19 cellular contexts compared by ENCODE assay signal in the genomic region with DNA sequence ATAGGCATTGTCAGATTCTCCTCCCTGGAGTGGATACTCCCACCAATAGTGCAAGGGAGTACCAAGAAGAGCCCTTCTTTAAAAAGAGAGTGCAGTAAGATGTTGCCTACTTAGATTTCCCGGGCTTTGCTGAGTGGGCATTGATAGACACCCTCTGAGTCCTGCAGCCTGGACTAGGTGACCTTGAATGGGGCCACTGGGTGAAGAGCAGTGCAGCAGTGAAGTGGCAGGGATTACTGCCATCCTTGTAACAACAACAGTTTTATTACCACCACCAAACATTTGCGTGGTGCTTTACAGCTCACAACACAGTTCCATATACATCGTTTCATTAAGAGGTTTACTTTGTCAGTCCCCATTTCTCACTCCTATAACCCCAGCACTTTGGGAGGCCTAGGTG. TPM values are rescaled to one million over a fixed set of nuclear protein-coding genes. Genes with fewer than 3 reads are reported as not detected.
DNase-seq lines count a peak whose midpoint lies in the region; ATAC-seq and TF ChIP-seq lines count a peak whose summit lies in the region.
"Had no signal": no experiment of that assay in that cellular context is flagged by ENCODE, and none has a peak within 500 bp of the region (broad histone marks: within the 10 kb centered on the region; RNA-seq: fewer than 3 reads in every experiment).

No MANE protein-coding gene starts in this region.

- no peak overlapping the region for H3K4me3 ChIP-seq in RWPE2 (ENCODE audit: severe bottlenecking)
- no peak overlapping the region for H3K4me3 ChIP-seq in heart left ventricle
- H3K4me3 ChIP-seq in sigmoid colon, result no peak overlapping the region
- H3K4me3 ChIP-seq: upper lobe of left lung had no signal

- in situ Hi-C loops in G401 (cut with HindIII; ENCODE audit: low sequenced_read_pairs), result no loop called here

- 63 to 73% (median 68%) methylated on average over 3 of the region's 3 CpGs for WGBS in heart left ventricle, 4 donors
- 37 to 72% methylated on average over 3 of the region's 3 CpGs for WGBS in sigmoid colon, 2 donors

- TF ChIP-seq POLR2A in heart left ventricle (IDR thresholded peaks at IDR 0.05) (no peak), sigmoid colon (IDR thresholded peaks at IDR 0.05) (no peak)

- H3K27ac ChIP-seq in RWPE2 (ENCODE audit: poor library complexity, severe bottlenecking) (peak overlapping the region; percentile 99), heart left ventricle (peak overlapping the region in 10 of 12 donors; percentile 8 to 64 (median 54)), sigmoid colon (peak overlapping the region; percentile 61 to 96 (median 82))
- H3K27ac ChIP-seq: upper lobe of left lung, WERI-Rb-1 had no signal

- H3K27me3 ChIP-seq in RWPE2 (ENCODE audit: insufficient read depth, poor library complexity, severe bottlenecking) (no peaks in the 10 kb centered on the region), heart left ventricle (no peaks in the 10 kb centered on the region), sigmoid colon (no peaks in the 10 kb centered on the region)
- H3K27me3 ChIP-seq: upper lobe of left lung had no signal

- DNase-seq in G401 (ENCODE audit: low spot score) (peak; percentile 24), RWPE2 (ENCODE audit: low spot score) (no peak), heart left ventricle (peak in 1 of 5 donors; percentile 43), sigmoid colon (no peak)
- no peak for DNase-seq in activated CD4-positive, CD25-positive, alpha-beta regulatory T cell (lab: John Stamatoyannopoulos, UW)
- DNase-seq: AML-193; central memory CD4-positive, alpha-beta T cell; effector memory CD4-positive, alpha-beta T cell; EL; GOT3; mammary epithelial cell; NCI-H1694 treated with DMSO at 0.1 percent for 48 hours; NCI-H226; upper lobe of left lung; WERI-Rb-1 had no signal

- H3K9me3 ChIP-seq in RWPE2 (ENCODE audit: severe bottlenecking) (no peaks in the 10 kb centered on the region), heart left ventricle (peaks cover 0 to 4% (median 0%) of the 10 kb centered on the region in 12 donors), sigmoid colon (no peaks in the 10 kb centered on the region)
- H3K9me3 ChIP-seq: upper lobe of left lung had no signal

- ATAC-seq in RWPE2 (ENCODE audit: low read depth) (no peak), heart left ventricle (peak; percentile 32 to 66 (median 48)), HG02884 (IDR thresholded peaks at IDR 0.05; ENCODE audit: unreplicated experiment) (no peak), HG02870 (IDR thresholded peaks at IDR 0.05; ENCODE audit: unreplicated experiment) (no peak)
- ATAC-seq: natural killer cell treated with Interleukin-12 subunit alpha and Interleukin-12 subunit beta and Interleukin-15 and Interleukin-18, amount 100 ng/mL, for 72 hours; stimulated activated memory B cell treated with anti-CD40 and anti-IgM and Interleukin-4, amounts not matched to agents 10 μg/mL and 1 μg/mL and 100 μg/mL, for 72 hours had no signal

- intact Hi-C loops in heart left ventricle (cut with DNase I) (loop anchor here in 2 of 10 donors (10.0 kb wide), 1 partner anchor 55 kb away; no protein-coding TSS in a partner anchor), sigmoid colon (cut with DNase I) (no loop called here)

- no peak for TF ChIP-seq EP300 in sigmoid colon (IDR thresholded peaks at IDR 0.05)

- H3K36me3 ChIP-seq in RWPE2 (ENCODE audit: low read depth), result peaks cover 91% of the 10 kb centered on the region
- H3K36me3 ChIP-seq in heart left ventricle, result peaks cover 0 to 15% (median 6%) of the 10 kb centered on the region in 9 donors
- peaks cover 0 to 2% (median 0%) of the 10 kb centered on the region in 4 donors for H3K36me3 ChIP-seq in sigmoid colon
- H3K36me3 ChIP-seq: WERI-Rb-1 had no signal

- TF ChIP-seq CTCF in RWPE2 (IDR thresholded peaks at IDR 0.05; ENCODE audit: poor library complexity, severe bottlenecking) (no peak), heart left ventricle (IDR thresholded peaks at IDR 0.05) (no peak), sigmoid colon (IDR thresholded peaks at IDR 0.05) (no peak)

- H3K4me1 ChIP-seq in RWPE2 (ENCODE audit: insufficient read depth, poor library complexity, severe bottlenecking) (peaks cover 61% of the 10 kb centered on the region), heart left ventricle (peaks cover 0 to 93% (median 46%) of the 10 kb centered on the region in 12 donors), sigmoid colon (peaks cover 0 to 71% (median 51%) of the 10 kb centered on the region in 4 donors)

RNA-seq across cellular contexts. Expression of a gene that starts 59.4 kb away (rescaled TPM):
- total RNA-seq in G401 (2014; rRNA removed; shearing (Covaris generic)), result 12.6 and 21.1 TPM in 2 replicates
- total RNA-seq in heart left ventricle (100 to 1,000 TPM in 2 of 9 donors, 10 to 100 TPM in 7; 48.2 to 110 (median 87.8) TPM), sigmoid colon (100 to 1,000 TPM; 115 to 145 (median 130) TPM)
- polyA plus RNA-seq in heart left ventricle (10 to 100 TPM; 37.6 to 86.4 TPM), sigmoid colon (10 to 100 TPM; 36.6 to 92.2 (median 91.1) TPM)

Comparison
In these comparisons a context has a peak if more than half of its experiments do, and no peak if none do; other contexts are left out.
1. ATAC-seq: peak in heart left ventricle (4 of 4); none in RWPE2 (single experiment), HG02884 (single experiment) and HG02870 (single experiment).
2. Peak in every context shown above with its lines, with median percentiles within 50 percentile points of each other: H3K27ac ChIP-seq.